ENCODE assay signal across 1 cellular context in the genomic region with DNA sequence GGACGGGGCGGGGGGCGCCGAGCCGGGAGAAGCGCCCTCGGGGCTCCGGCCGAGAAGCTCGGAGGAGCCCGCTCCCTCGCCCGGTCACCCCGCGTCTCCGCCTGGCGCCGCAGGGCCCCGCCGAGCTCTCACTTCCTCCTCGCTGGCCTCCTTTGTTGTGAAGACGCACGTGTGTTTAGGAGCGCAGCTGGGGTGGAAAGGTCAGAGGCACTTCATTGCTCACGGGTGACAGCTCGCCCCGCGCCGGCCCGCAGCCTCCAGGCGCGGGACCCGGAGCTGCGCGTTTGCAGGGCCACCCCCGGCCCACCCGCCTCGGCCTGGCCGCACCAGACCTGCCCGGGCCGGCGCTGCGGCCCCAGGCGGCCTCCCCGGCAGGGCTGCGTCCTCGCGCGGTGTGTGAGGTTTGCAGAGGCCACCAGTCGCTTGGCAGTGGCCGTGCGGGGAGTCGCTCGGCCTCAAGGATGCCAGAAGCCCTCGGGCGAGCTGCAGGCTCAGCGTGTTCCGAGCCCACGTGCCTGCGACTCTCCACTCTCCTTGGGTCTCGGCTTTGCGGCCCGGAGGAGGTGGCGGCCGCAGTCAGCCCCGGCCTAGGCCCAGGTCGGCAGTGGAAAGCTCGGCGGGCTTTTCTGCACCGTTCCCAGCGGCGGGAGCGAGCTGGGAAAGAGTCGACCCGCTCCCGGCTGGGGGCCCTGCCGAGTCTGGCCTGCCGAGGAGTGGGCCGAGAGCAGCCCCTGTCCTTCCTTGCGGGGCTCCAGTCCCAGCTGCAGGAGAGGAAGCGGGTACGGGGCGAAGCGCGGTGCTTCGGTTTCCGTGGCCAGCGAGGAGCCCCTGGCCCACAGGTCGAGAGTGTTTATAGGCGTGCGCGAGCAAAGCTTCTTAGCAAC.
A peak's percentile ranks its signal among the peaks of the same experiment; 100 is the strongest.
TF ChIP-seq lines count a peak whose summit lies in the region.

No MANE protein-coding gene starts in this region.

TF ChIP-seq in H1, 55 proteins besides CTCF, POLR2A, EP300 and RAD21:
- TF ChIP-seq RNF2 (IDR thresholded peaks at IDR 0.05; ENCODE audit: borderline replicate concordance, low read depth, low read length, missing control alignments, poor library complexity, severe bottlenecking), result peak; percentile 90
- TF ChIP-seq POLR2AphosphoS5 (IDR thresholded peaks at IDR 0.05; ENCODE audit: low read depth, low read length), result no peak
- no peak; the same call in 1 of the 2 replicates for TF ChIP-seq TBP (IDR thresholded peaks at IDR 0.05; ENCODE audit: low read depth, low read length)
- TF ChIP-seq CEBPB (IDR thresholded peaks at IDR 0.05; ENCODE audit: low read depth, low read length), result no peak
- TF ChIP-seq FOSL1 (IDR thresholded peaks at IDR 0.05; ENCODE audit: insufficient read depth, low read depth, low read length), result no peak
- no peak for TF ChIP-seq BCL11A (IDR thresholded peaks at IDR 0.05; ENCODE audit: low read depth in 2 of 2, low read length in 2 of 2)
- TF ChIP-seq SUZ12 (IDR thresholded peaks at IDR 0.05; ENCODE audit: low read length), result peak; percentile 95
- peak; percentile 80 for TF ChIP-seq EZH2 (IDR thresholded peaks at IDR 0.05; ENCODE audit: low read depth, low read length, severe bottlenecking)
- no peak for TF ChIP-seq CBX5 (IDR thresholded peaks at IDR 0.05; ENCODE audit: low read depth, low read length)
- no peak for TF ChIP-seq GABPA (IDR thresholded peaks at IDR 0.05; ENCODE audit: borderline replicate concordance, insufficient read depth, low read length)
- TF ChIP-seq SP4 (IDR thresholded peaks at IDR 0.05; ENCODE audit: low read length), result no peak
- TF ChIP-seq JUND (IDR thresholded peaks at IDR 0.05; ENCODE audit: low read length), result no peak
- TF ChIP-seq HDAC6 (IDR thresholded peaks at IDR 0.05; ENCODE audit: low read depth, low read length), result no peak
- TF ChIP-seq CBX8 (IDR thresholded peaks at IDR 0.05; ENCODE audit: borderline replicate concordance, low read depth, low read length), result no peak; the same call in 1 of the 2 replicates
- TF ChIP-seq KDM1A (IDR thresholded peaks at IDR 0.05; ENCODE audit: borderline replicate concordance, low read length), result no peak
- TF ChIP-seq YY1 (IDR thresholded peaks at IDR 0.05; ENCODE audit: low read depth, low read length), result peak; percentile 43; the same call in 1 of the 2 replicates
- TF ChIP-seq NANOG (IDR thresholded peaks at IDR 0.05; ENCODE audit: insufficient read depth, low read depth, low read length, poor library complexity, severe bottlenecking), result no peak
- TF ChIP-seq PHF8 (conservative IDR thresholded peaks at IDR 0.05; ENCODE audit: low read depth, low read length), result no peak
- TF ChIP-seq RFX5 (IDR thresholded peaks at IDR 0.05; ENCODE audit: borderline replicate concordance, low read depth, low read length), result no peak
- TF ChIP-seq, protein P1, sequence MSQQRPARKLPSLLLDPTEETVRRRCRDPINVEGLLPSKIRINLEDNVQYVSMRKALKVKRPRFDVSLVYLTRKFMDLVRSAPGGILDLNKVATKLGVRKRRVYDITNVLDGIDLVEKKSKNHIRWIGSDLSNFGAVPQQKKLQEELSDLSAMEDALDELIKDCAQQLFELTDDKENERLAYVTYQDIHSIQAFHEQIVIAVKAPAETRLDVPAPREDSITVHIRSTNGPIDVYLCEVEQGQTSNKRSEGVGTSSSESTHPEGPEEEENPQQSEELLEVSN (IDR thresholded peaks at IDR 0.05), result no peak; the same call in 1 of the 2 replicates
- peak; percentile 80 for TF ChIP-seq ASH2L (IDR thresholded peaks at IDR 0.05; ENCODE audit: low read length)
- TF ChIP-seq, protein P2, sequence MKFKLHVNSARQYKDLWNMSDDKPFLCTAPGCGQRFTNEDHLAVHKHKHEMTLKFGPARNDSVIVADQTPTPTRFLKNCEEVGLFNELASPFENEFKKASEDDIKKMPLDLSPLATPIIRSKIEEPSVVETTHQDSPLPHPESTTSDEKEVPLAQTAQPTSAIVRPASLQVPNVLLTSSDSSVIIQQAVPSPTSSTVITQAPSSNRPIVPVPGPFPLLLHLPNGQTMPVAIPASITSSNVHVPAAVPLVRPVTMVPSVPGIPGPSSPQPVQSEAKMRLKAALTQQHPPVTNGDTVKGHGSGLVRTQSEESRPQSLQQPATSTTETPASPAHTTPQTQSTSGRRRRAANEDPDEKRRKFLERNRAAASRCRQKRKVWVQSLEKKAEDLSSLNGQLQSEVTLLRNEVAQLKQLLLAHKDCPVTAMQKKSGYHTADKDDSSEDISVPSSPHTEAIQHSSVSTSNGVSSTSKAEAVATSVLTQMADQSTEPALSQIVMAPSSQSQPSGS (IDR thresholded peaks at IDR 0.05; ENCODE audit: low read length), result no peak
- no peak for TF ChIP-seq SAP30 (IDR thresholded peaks at IDR 0.05; ENCODE audit: insufficient read depth, insufficient replicate concordance, low read length)
- TF ChIP-seq CTBP2 (IDR thresholded peaks at IDR 0.05; ENCODE audit: borderline replicate concordance, insufficient read depth, insufficient read length, low read length), result peak; percentile 100
- no peak for TF ChIP-seq SP1 (IDR thresholded peaks at IDR 0.05; ENCODE audit: low read depth, low read length)
- TF ChIP-seq NRF1 (IDR thresholded peaks at IDR 0.05; ENCODE audit: low read depth, low read length), result no peak
- TF ChIP-seq GTF2F1 (IDR thresholded peaks at IDR 0.05; ENCODE audit: borderline replicate concordance, low read depth, low read length), result no peak
- no peak for TF ChIP-seq CHD1 (IDR thresholded peaks at IDR 0.05; ENCODE audit: low read depth, low read length)
- TF ChIP-seq, protein P3, sequence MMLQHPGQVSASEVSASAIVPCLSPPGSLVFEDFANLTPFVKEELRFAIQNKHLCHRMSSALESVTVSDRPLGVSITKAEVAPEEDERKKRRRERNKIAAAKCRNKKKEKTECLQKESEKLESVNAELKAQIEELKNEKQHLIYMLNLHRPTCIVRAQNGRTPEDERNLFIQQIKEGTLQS (IDR thresholded peaks at IDR 0.05; ENCODE audit: insufficient read depth, low read depth, low read length), result no peak
- TF ChIP-seq CREB1 (IDR thresholded peaks at IDR 0.05), result no peak
- TF ChIP-seq TAF7 (optimal IDR thresholded peaks at IDR 0.05; ENCODE audit: borderline replicate concordance, low read depth, low read length), result no peak
- no peak for TF ChIP-seq ZNF274 (IDR thresholded peaks at IDR 0.05; ENCODE audit: borderline replicate concordance, extremely low read depth, low read length)
- TF ChIP-seq SIRT6 (IDR thresholded peaks at IDR 0.05; ENCODE audit: low read length), result no peak
- no peak for TF ChIP-seq JUN (IDR thresholded peaks at IDR 0.05; ENCODE audit: low read depth, low read length)
- no peak for TF ChIP-seq BRCA1 (IDR thresholded peaks at IDR 0.05; ENCODE audit: low read depth, low read length)
- TF ChIP-seq KDM4A (IDR thresholded peaks at IDR 0.05; ENCODE audit: low read depth, low read length, severe bottlenecking), result peak; percentile 48
- TF ChIP-seq KDM5A (IDR thresholded peaks at IDR 0.05; ENCODE audit: low read length), result no peak
- TF ChIP-seq, protein P4, sequence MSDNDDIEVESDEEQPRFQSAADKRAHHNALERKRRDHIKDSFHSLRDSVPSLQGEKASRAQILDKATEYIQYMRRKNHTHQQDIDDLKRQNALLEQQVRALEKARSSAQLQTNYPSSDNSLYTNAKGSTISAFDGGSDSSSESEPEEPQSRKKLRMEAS (IDR thresholded peaks at IDR 0.05), result no peak; the same call in none of the 2 replicates
- TF ChIP-seq MAFK (IDR thresholded peaks at IDR 0.05; ENCODE audit: low read depth, low read length), result no peak
- TF ChIP-seq SIX5 (IDR thresholded peaks at IDR 0.05; ENCODE audit: low read depth, low read length), result no peak
- peak; percentile 64; the same call in 1 of the 2 replicates for TF ChIP-seq RBBP5 (IDR thresholded peaks at IDR 0.05; ENCODE audit: borderline replicate concordance, low read depth, low read length)
- peak; percentile 85; the same call in 1 of the 2 replicates for TF ChIP-seq EGR1 (IDR thresholded peaks at IDR 0.05; ENCODE audit: borderline replicate concordance, low read depth, low read length)
- TF ChIP-seq BACH1 (IDR thresholded peaks at IDR 0.05; ENCODE audit: low read length), result peak; percentile 50
- 0 out of 4 replicates have a peak, but pooled peaks of 1 of the 2 experiments have one; percentile 36 for TF ChIP-seq SIN3A (conservative IDR thresholded peaks at IDR 0.05 in 1 of 2, IDR thresholded peaks at IDR 0.05 in 1 of 2; ENCODE audit: low read depth in 1 of 2, low read length in 2 of 2)
- no peak for TF ChIP-seq RXRA (IDR thresholded peaks at IDR 0.05; ENCODE audit: insufficient read depth, low read depth, low read length)
- 0 out of 2 replicates have a peak, but pooled peaks have one; percentile 43 for TF ChIP-seq TCF12 (IDR thresholded peaks at IDR 0.05; ENCODE audit: low read depth, low read length)
- TF ChIP-seq POU5F1 (IDR thresholded peaks at IDR 0.05; ENCODE audit: low read depth, low read length), result no peak
- no peak for TF ChIP-seq TAF1 (IDR thresholded peaks at IDR 0.05; ENCODE audit: low read depth, low read length)
